Comparison of ENCODE assay signal across 8 cellular contexts in genomic region chr1:25572708-25573590, GRCh38. TPM values are rescaled to one million over a fixed set of nuclear protein-coding genes. Genes with fewer than 3 reads are reported as not detected.
DNase-seq lines count a peak whose midpoint lies in the region; ATAC-seq, FAIRE-seq and TF ChIP-seq lines count a peak whose summit lies in the region.

No MANE protein-coding gene starts in this region.

- no peaks in the 10 kb centered on the region for H3K9me3 Mint-ChIP-seq in CD4-positive, CD25-positive, alpha-beta regulatory T cell
- H3K9me3 Mint-ChIP-seq in H9: no peaks in the 10 kb centered on the region

- H3K4me1 ChIP-seq in CD4-positive, CD25-positive, alpha-beta regulatory T cell (ENCODE audit: control insufficient read depth, insufficient read depth, low read length, poor library complexity, severe bottlenecking): peaks cover 20% of the 10 kb centered on the region
- H3K4me1 ChIP-seq in H9 (ENCODE audit: insufficient read depth, low read length) (no peaks in the 10 kb centered on the region; the same call in 1 of the 2 replicates), SK-N-SH (ENCODE audit: control insufficient read depth in 1 of 2, insufficient read depth in 2 of 2, low read depth in 1 of 2, low read length in 1 of 2) (peaks cover 9 to 11% of the 10 kb centered on the region in 2 experiments; a peak in 3 of 4 replicates), keratinocyte (ENCODE audit: control insufficient read depth, extremely low read depth, insufficient read depth, low read length) (peaks cover 26% of the 10 kb centered on the region)

- no peaks in the 10 kb centered on the region for H3K79me2 ChIP-seq in H9 (ENCODE audit: insufficient read depth, low read length)
- no peaks in the 10 kb centered on the region for H3K79me2 ChIP-seq in SK-N-SH (ENCODE audit: insufficient read depth)
- H3K79me2 ChIP-seq in keratinocyte (ENCODE audit: control insufficient read depth, insufficient read depth, low read length): no peaks in the 10 kb centered on the region

- intact Hi-C loops in posterior vena cava (cut with DNase I): no loop called here

- H3K9me1 ChIP-seq in keratinocyte (ENCODE audit: control insufficient read depth, extremely low read depth, insufficient read depth, low read length): no peaks in the 10 kb centered on the region

- TF ChIP-seq RAD21 in SK-N-SH (IDR thresholded peaks at IDR 0.05; ENCODE audit: low read length): peak; percentile 38

- H3K9me2 ChIP-seq in SK-N-SH: no peaks in the 10 kb centered on the region

- no peak overlapping the region for H2BK20ac ChIP-seq in H9 (ENCODE audit: low read depth, low read length, poor library complexity, severe bottlenecking)

- H3K14ac ChIP-seq in H9 (ENCODE audit: insufficient read depth, low read length): no peak overlapping the region

- H2AK5ac ChIP-seq in H9 (ENCODE audit: insufficient read length, low read length): no peak overlapping the region

- H3K9ac ChIP-seq in H9 (ENCODE audit: extremely low read depth, insufficient read length, low read length): no peak overlapping the region
- H3K9ac ChIP-seq in SK-N-SH: no peak overlapping the region
- no peak overlapping the region for H3K9ac ChIP-seq in keratinocyte (ENCODE audit: control insufficient read depth, extremely low read depth, insufficient read depth, low read length)

- no peak overlapping the region for H3K56ac ChIP-seq in H9 (ENCODE audit: insufficient read length, low read depth, low read length)

- no peak overlapping the region for H3K4ac ChIP-seq in H9 (ENCODE audit: low read depth, low read length)

- no peaks in the 10 kb centered on the region for H3K27me3 ChIP-seq in CD4-positive, CD25-positive, alpha-beta regulatory T cell (ENCODE audit: control insufficient read depth, insufficient read depth, low read length)
- H3K27me3 ChIP-seq in H9 (ENCODE audit: insufficient read depth, low read length) (no peaks in the 10 kb centered on the region), SK-N-SH (ENCODE audit: insufficient read depth) (no peaks in the 10 kb centered on the region), keratinocyte (ENCODE audit: control insufficient read depth, extremely low read depth, insufficient read depth, low read length) (no peaks in the 10 kb centered on the region)

- no peak for TF ChIP-seq EP300 in SK-N-SH (IDR thresholded peaks at IDR 0.05; ENCODE audit: borderline replicate concordance in 1 of 2, low read depth in 1 of 2, low read length in 1 of 2)

- H4K8ac ChIP-seq in H9 (replicated peaks; ENCODE audit: insufficient read length, low read depth, low read length): no peak overlapping the region

- H2BK5ac ChIP-seq in H9 (ENCODE audit: insufficient read length, low read length): no peak overlapping the region

- H3K4me2 ChIP-seq in H9 (ENCODE audit: insufficient read depth, insufficient read length, low read length): no peak overlapping the region
- H3K4me2 ChIP-seq in SK-N-SH: no peak overlapping the region
- peak overlapping the region; percentile 59 for H3K4me2 ChIP-seq in keratinocyte (ENCODE audit: control insufficient read depth, extremely low read depth, insufficient read depth, low read depth, low read length)

- H3K36me3 Mint-ChIP-seq in CD4-positive, CD25-positive, alpha-beta regulatory T cell: peaks cover 3% of the 10 kb centered on the region
- no peaks in the 10 kb centered on the region; a peak in 2 of 7 replicates for H3K36me3 Mint-ChIP-seq in H9 (ENCODE audit: insufficient read depth in 1 of 3, low read depth in 3 of 3)

- no peak overlapping the region for H3K23ac ChIP-seq in H9 (ENCODE audit: insufficient read length, low read depth, low read length)

- H3K79me1 ChIP-seq in H9 (ENCODE audit: insufficient read depth, low read depth, low read length, poor library complexity, severe bottlenecking): no peaks in the 10 kb centered on the region

- H3K27ac Mint-ChIP-seq in CD4-positive, CD25-positive, alpha-beta regulatory T cell: peak overlapping the region in 2 of 3 donors; percentile 26 to 80
- peak overlapping the region in 1 of 3 experiments; percentile 77; a peak in 1 of 7 replicates for H3K27ac Mint-ChIP-seq in H9

- no peaks in the 10 kb centered on the region for H3K23me2 ChIP-seq in H9 (ENCODE audit: insufficient read length, low read depth, low read length, poor library complexity, severe bottlenecking)

- H4K20me1 ChIP-seq in H9 (ENCODE audit: control insufficient read depth, insufficient read depth, insufficient read length) (no peaks in the 10 kb centered on the region), SK-N-SH (ENCODE audit: insufficient read depth) (no peaks in the 10 kb centered on the region), keratinocyte (ENCODE audit: control insufficient read depth, extremely low read depth, insufficient read depth, low read length) (no peaks in the 10 kb centered on the region)

- H3K4me1 Mint-ChIP-seq in CD4-positive, CD25-positive, alpha-beta regulatory T cell: peaks cover 4 to 55% (median 16%) of the 10 kb centered on the region in 4 donors
- peaks cover 46 to 56% of the 10 kb centered on the region in 2 experiments for H3K4me1 Mint-ChIP-seq in H9

- CTCF ChIA-PET in SK-N-SH (lab: Yijun Ruan, JAX): interaction anchor here (0.6 to 3.0 kb wide), 31 partner anchors 8 to 235 kb away, joined by 3 to 50 read pairs (median 4); partner anchors contain the start of gene SELENON

- WGBS in H9 (ENCODE audit: extremely low coverage, insufficient read length, low lambda C conversion rate): no CpG with 5 or more reads among the region's 18 CpGs
- 47% methylated on average over 16 of the region's 18 CpGs for WGBS in SK-N-SH (ENCODE audit: low lambda C conversion rate)

- peaks cover 7% of the 10 kb centered on the region for H3F3A ChIP-seq in SK-N-SH (replicated peaks; ENCODE audit: insufficient read depth)

- H2AFZ ChIP-seq in H9 (ENCODE audit: low read length): no peak overlapping the region
- no peak overlapping the region for H2AFZ ChIP-seq in SK-N-SH (ENCODE audit: low read depth)
- H2AFZ ChIP-seq in keratinocyte (ENCODE audit: control insufficient read depth, low read length): peak overlapping the region; percentile 73

- peak; percentile 52 for FAIRE-seq in keratinocyte (lab: Jason Lieb, UNC)

- H3K27me3 Mint-ChIP-seq in CD4-positive, CD25-positive, alpha-beta regulatory T cell: no peaks in the 10 kb centered on the region
- peaks cover 1% of the 10 kb centered on the region for H3K27me3 Mint-ChIP-seq in H9 (ENCODE audit: low read depth)

- H3K27ac ChIP-seq in CD4-positive, CD25-positive, alpha-beta regulatory T cell (ENCODE audit: insufficient read depth, low read length, poor library complexity, severe bottlenecking): no peak overlapping the region
- H3K27ac ChIP-seq in H9 (ENCODE audit: insufficient read length, low read depth, low read length) (no peak overlapping the region), SK-N-SH (ENCODE audit: low read depth in 2 of 2, low read length in 1 of 2) (no peak overlapping the region), keratinocyte (ENCODE audit: control insufficient read depth, insufficient read depth, low read length) (no peak overlapping the region)

- dilution Hi-C loops in keratinocyte (cut with MboI; ENCODE audit: extremely low pct_ligation_motif_present, low sequenced_read_pairs): no loop called here

- H2BK15ac ChIP-seq in H9 (ENCODE audit: low read depth, low read length): no peak overlapping the region

- no peak overlapping the region for H4K91ac ChIP-seq in H9 (ENCODE audit: insufficient read length, low read depth, low read length)

- peaks cover 6% of the 10 kb centered on the region for H3K36me3 ChIP-seq in CD4-positive, CD25-positive, alpha-beta regulatory T cell (ENCODE audit: control insufficient read depth, insufficient read depth, low read length)
- no peaks in the 10 kb centered on the region for H3K36me3 ChIP-seq in SK-N-SH (replicated peaks in 1 of 2; ENCODE audit: control insufficient read depth in 1 of 2, insufficient read depth in 2 of 2, low read length in 1 of 2)
- H3K36me3 ChIP-seq in keratinocyte (ENCODE audit: control insufficient read depth in 2 of 2, extremely low read depth in 1 of 2, insufficient read depth in 2 of 2, low read length in 2 of 2): no peaks in the 10 kb centered on the region

- no peak overlapping the region for H3T11ph ChIP-seq in H9 (ENCODE audit: low read length)

- H3K4me3 ChIP-seq in CD4-positive, CD25-positive, alpha-beta regulatory T cell (ENCODE audit: low read depth, low read length): no peak overlapping the region
- H3K4me3 ChIP-seq in SK-N-SH (ENCODE audit: low read depth in 2 of 2, low read length in 1 of 2) (no peak overlapping the region), keratinocyte (ENCODE audit: control insufficient read depth in 2 of 3, extremely low read depth in 1 of 3, insufficient read depth in 2 of 3, low read depth in 1 of 3, low read length in 3 of 3) (peak overlapping the region in 1 of 3 experiments; percentile 35)

- no peak overlapping the region for H2BK120ac ChIP-seq in H9 (ENCODE audit: low read depth, low read length, poor library complexity, severe bottlenecking)

- no peak overlapping the region for H3K18ac ChIP-seq in H9 (ENCODE audit: insufficient read length, low read depth, low read length)

- H2BK12ac ChIP-seq in H9 (ENCODE audit: insufficient read length, low read depth, low read length): no peak overlapping the region

- DNase-seq in CD4-positive, CD25-positive, alpha-beta regulatory T cell: peak in 2 of 3 donors; percentile 14 to 56
- DNase-seq in H9 (peak; percentile 80), SK-N-SH (peak; percentile 85), astrocyte of the hippocampus (ENCODE audit: low read depth, low spot score) (peak; percentile 73), keratinocyte (ENCODE audit: low read depth, low spot score) (no peak), posterior vena cava (ENCODE audit: low spot score) (no peak)
- DNase-seq in stimulated activated CD4-positive, alpha-beta T cell treated with anti-CD3 and anti-CD28 coated beads, TNF-alpha, amount 100 ng/mL, for 48 hours (ENCODE audit: low read depth in 3 of 3): peak; percentile 18 to 61 (median 35)

- H3K4me3 Mint-ChIP-seq in CD4-positive, CD25-positive, alpha-beta regulatory T cell: peak overlapping the region in 2 of 4 donors; percentile 65 to 73
- H3K4me3 Mint-ChIP-seq in H9: peak overlapping the region in 1 of 2 experiments; percentile 6; a peak in 1 of 5 replicates

- ATAC-seq in CD4-positive, CD25-positive, alpha-beta regulatory T cell (ENCODE audit: low read depth in 2 of 2): peak; percentile 50 to 62
- no peak for ATAC-seq in HG03378 (IDR thresholded peaks at IDR 0.05; ENCODE audit: unreplicated experiment)

- no peak overlapping the region for H4K5ac ChIP-seq in H9 (ENCODE audit: insufficient read length, low read depth, low read length)

- no peaks in the 10 kb centered on the region for H3K9me3 ChIP-seq in CD4-positive, CD25-positive, alpha-beta regulatory T cell (ENCODE audit: control insufficient read depth in 2 of 2, low read length in 2 of 2)
- H3K9me3 ChIP-seq in H9 (ENCODE audit: control insufficient read depth, low read depth, low read length): no peaks in the 10 kb centered on the region
- H3K9me3 ChIP-seq in SK-N-SH: no peaks in the 10 kb centered on the region
- H3K9me3 ChIP-seq in keratinocyte (ENCODE audit: control insufficient read depth, low read depth, low read length): no peaks in the 10 kb centered on the region

- POLR2A ChIA-PET in SK-N-SH (lab: Yijun Ruan, JAX): no interaction called here

- TF ChIP-seq CTCF in H9 (conservative IDR thresholded peaks at IDR 0.05) (peak; percentile 71), SK-N-SH (IDR thresholded peaks at IDR 0.05) (peak; percentile 61), keratinocyte (optimal IDR thresholded peaks at IDR 0.05 in 1 of 3, IDR thresholded peaks at IDR 0.05 in 1 of 3, conservative IDR thresholded peaks at IDR 0.05 in 1 of 3; ENCODE audit: extremely low read depth in 1 of 3, insufficient read depth in 2 of 3, low read length in 3 of 3) (peak in 2 of 3 experiments; percentile 77 to 90)

RNA-seq across cellular contexts. Expression of gene LDLRAP1, which starts 29.5 kb away (rescaled TPM):
- 98.7 TPM for total RNA-seq in CD4-positive, CD25-positive, alpha-beta regulatory T cell
- polyA plus RNA-seq in CD4-positive, CD25-positive, alpha-beta regulatory T cell: 100 to 1,000 TPM; 170 to 326 (median 258) TPM
- 15.7 and 18.9 TPM in 2 replicates for total RNA-seq in H9 (2021)
- 15.8 and 19.1 TPM in 2 replicates for polyA plus RNA-seq in SK-N-SH (2012; rRNA removed)
- polyA plus RNA-seq in SK-N-SH (2012; cell fraction: cytosol; rRNA removed): 10.1 and 13.7 TPM in 2 replicates
- polyA plus RNA-seq in SK-N-SH (2012; cell fraction: nucleus; rRNA removed): 29.4 and 29.5 TPM in 2 replicates
- polyA plus RNA-seq in keratinocyte: 19.0 to 25.8 TPM (median 22.3 TPM) in 3 replicates
- 14.6 TPM for polyA plus RNA-seq in keratinocyte (2011; ENCODE audit: low read depth)
- 28.4 and 30.9 TPM in 2 replicates for polyA plus RNA-seq in keratinocyte (2011; cell fraction: cytosol; rRNA removed)
- 34.5 and 41.1 TPM in 2 replicates for polyA plus RNA-seq in keratinocyte (2011; cell fraction: nucleus; rRNA removed)
- 10.4 and 19.4 TPM in 2 replicates for polyA plus RNA-seq in keratinocyte (2012; ENCODE audit: low replicate concordance)
- 20.1 to 32.6 TPM (median 20.3 TPM) in 3 replicates for polyA minus RNA-seq in keratinocyte
- 32.4 TPM for polyA minus RNA-seq in keratinocyte (2011; cell fraction: cytosol; rRNA and poly(A)+ RNA removed)
- polyA minus RNA-seq in keratinocyte (2011; cell fraction: nucleus; rRNA and poly(A)+ RNA removed): 11.5 and 12.0 TPM in 2 replicates
- 10 to 100 TPM; 11.3 to 13.7 TPM for total RNA-seq in posterior vena cava

RNA-seq across cellular contexts. Expression of gene MAN1C1, which starts 43.6 kb away (rescaled TPM):
- 15.1 TPM for total RNA-seq in CD4-positive, CD25-positive, alpha-beta regulatory T cell
- 1 to 10 TPM; 3.1 to 3.5 (median 3.3) TPM for polyA plus RNA-seq in CD4-positive, CD25-positive, alpha-beta regulatory T cell
- total RNA-seq in H9 (2021) (9.3 and 9.9 TPM in 2 replicates), posterior vena cava (10 to 100 TPM; 15.0 to 29.4 TPM)
- polyA plus RNA-seq in SK-N-SH (2012; rRNA removed) (0.20 and 0.26 TPM in 2 replicates), keratinocyte (0.07 to 0.27 TPM in 2 of 3 replicates, not detected in the other)
- polyA plus RNA-seq in SK-N-SH (2012; cell fraction: cytosol; rRNA removed): 0.21 and 0.32 TPM in 2 replicates
- polyA plus RNA-seq in SK-N-SH (2012; cell fraction: nucleus; rRNA removed): 0.25 and 0.27 TPM in 2 replicates
- polyA plus RNA-seq in keratinocyte (2011; ENCODE audit: low read depth): 0.27 TPM
- 0.06 and 0.08 TPM in 2 replicates for polyA plus RNA-seq in keratinocyte (2011; cell fraction: cytosol; rRNA removed)
- polyA plus RNA-seq in keratinocyte (2011; cell fraction: nucleus; rRNA removed): 0.16 TPM in 1 of 2 replicates, not detected in the other
- polyA plus RNA-seq in keratinocyte (2012; ENCODE audit: low replicate concordance): 0.09 and 0.24 TPM in 2 replicates
- 0.03 to 0.13 TPM in 2 of 3 replicates, not detected in the other for polyA minus RNA-seq in keratinocyte
- polyA minus RNA-seq in keratinocyte (2011; cell fraction: cytosol; rRNA and poly(A)+ RNA removed): not detected
- not detected in 2 replicates for polyA minus RNA-seq in keratinocyte (2011; cell fraction: nucleus; rRNA and poly(A)+ RNA removed)

Comparison
In these comparisons a context has a peak if more than half of its experiments do, and no peak if none do; other contexts are left out.
1. DNase-seq: peak in CD4-positive, CD25-positive, alpha-beta regulatory T cell (2 of 3), H9 (single experiment), SK-N-SH (single experiment), astrocyte of the hippocampus (single experiment) and stimulated activated CD4-positive, alpha-beta T cell treated with anti-CD3 and anti-CD28 coated beads, TNF-alpha, amount 100 ng/mL, for 48 hours (3 of 3); none in keratinocyte (single experiment) and posterior vena cava (single experiment).
2. Peak in every context shown above with its lines, with median percentiles within 50 percentile points of each other: CTCF ChIP-seq.